34 cellular contexts compared by ENCODE assay signal in the genomic region with DNA sequence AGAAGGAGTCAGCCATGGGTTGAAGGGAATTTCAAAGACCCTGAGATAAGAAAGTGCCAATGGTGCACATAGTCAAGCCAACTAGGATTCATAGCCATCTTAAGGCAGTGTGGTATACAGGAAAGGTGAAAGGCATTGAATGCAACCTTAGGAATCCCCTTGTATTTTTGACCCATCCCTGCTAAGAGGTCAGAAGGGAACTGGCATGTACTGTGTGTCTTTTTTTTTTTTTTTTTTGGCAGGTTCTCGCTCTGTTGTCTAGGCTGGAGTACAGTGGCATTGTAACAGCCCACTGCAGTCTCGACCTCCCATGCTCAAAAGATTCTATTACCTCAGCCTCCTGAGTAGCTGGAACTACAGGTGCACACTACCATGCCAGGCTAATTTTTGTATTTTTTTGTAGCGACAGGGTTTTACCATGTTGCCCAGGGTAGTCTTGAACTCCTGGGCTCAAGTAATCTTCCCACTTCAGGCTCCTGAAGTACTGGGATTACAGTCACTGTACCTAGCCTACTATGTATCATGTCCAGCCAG. TPM values are rescaled to one million over a fixed set of nuclear protein-coding genes. Genes with fewer than 3 reads are reported as not detected.
"Had no signal": no experiment of that assay in that cellular context is flagged by ENCODE, and none has a peak within 500 bp of the region (broad histone marks: within the 10 kb centered on the region; RNA-seq: fewer than 3 reads in every experiment).

No MANE protein-coding gene starts in this region.

- H3K27ac Mint-ChIP-seq: activated CD4-positive, alpha-beta T cell treated with anti-CD3 and anti-CD28 coated beads for 36 hours; activated CD4-positive, alpha-beta T cell treated with anti-CD3 and anti-CD28 coated beads, Interleukin-2, amount 10 ng/mL, durations not matched to agents 7 days and 5 days; activated CD8-positive, alpha-beta T cell treated with anti-CD3 and anti-CD28 coated beads, Interleukin-2, amount 10 ng/mL, durations not matched to agents 7 days and 5 days; activated naive CD4-positive, alpha-beta T cell treated with anti-CD3 and anti-CD28 coated beads for 36 hours; activated T-cell treated with anti-CD3 and anti-CD28 coated beads, Interleukin-2, amount 50 U/mL, for 24 hours; activated T-helper 2 cell treated with anti-CD3 and anti-CD28 coated beads, Interferon-gamma antibody, Interleukin-2, Interleukin-4, amounts not matched to agents 10 μg/mL and 5 μg/mL and 100 μg/mL, durations not matched to agents 14 hours and 24 hours and 36 hours; T-helper 1 cell treated with Interleukin-12 subunit alpha and Interleukin-12 subunit beta and Interleukin-4 antibody, amounts not matched to agents 30 μg/mL and 1 μg/mL, for 36 hours; T-helper 2 cell treated with Interferon-gamma antibody and Interleukin-4, amounts not matched to agents 5 μg/mL and 100 μg/mL, for 36 hours; WTC11 had no signal

- H3K27me3 Mint-ChIP-seq: activated CD4-positive, alpha-beta T cell treated with anti-CD3 and anti-CD28 coated beads for 36 hours; activated CD4-positive, alpha-beta T cell treated with anti-CD3 and anti-CD28 coated beads, Interleukin-2, amount 10 ng/mL, durations not matched to agents 7 days and 5 days had no signal

- H3K36me3 Mint-ChIP-seq: activated naive CD4-positive, alpha-beta T cell treated with anti-CD3 and anti-CD28 coated beads, Interleukin-2, amount 50 U/mL, for 72 hours; WTC11 had no signal

- ATAC-seq: activated CD4-positive, alpha-beta T cell treated with anti-CD3 and anti-CD28 coated beads for 36 hours; activated CD4-positive, CD25-positive, alpha-beta regulatory T cell treated with anti-CD3 and anti-CD28 coated beads, Interleukin-2, amount 50 U/mL, for 24 hours; activated CD8-positive, alpha-beta T cell treated with anti-CD3 and anti-CD28 coated beads, Interleukin-2, amount 10 ng/mL, durations not matched to agents 7 days and 5 days; activated naive CD4-positive, alpha-beta T cell treated with anti-CD3 and anti-CD28 coated beads, Interleukin-2, amount 50 U/mL, for 72 hours; PC-3; WTC11 had no signal

- H3K4me3 ChIP-seq: Peyer's patch, SJSA1 had no signal

- H3K9me3 ChIP-seq: Peyer's patch, SJSA1, SK-N-SH had no signal

- H3K27ac ChIP-seq: brain microvascular endothelial cell, Peyer's patch, SJSA1 had no signal

- DNase-seq: activated CD4-positive, alpha-beta T cell treated with anti-CD3 and anti-CD28 coated beads for 36 hours; activated CD4-positive, alpha-beta T cell treated with anti-CD3 and anti-CD28 coated beads, Interleukin-2, amount 10 ng/mL, durations not matched to agents 7 days and 5 days; activated CD4-positive, alpha-beta T cell treated with anti-CD3 and anti-CD28 coated beads, Interleukin-2, amount 50 U/mL, for 48 hours; activated CD8-positive, alpha-beta T cell treated with anti-CD3 and anti-CD28 coated beads, Interleukin-2, amount 10 ng/mL, durations not matched to agents 7 days and 5 days; activated gamma-delta T cell treated with Interleukin-2 at 50 U/mL for 16 hours; activated naive CD4-positive, alpha-beta T cell treated with anti-CD3 and anti-CD28 coated beads for 36 hours; activated T-cell treated with anti-CD3 and anti-CD28 coated beads, Interleukin-2, amount 50 U/mL, for 24 hours; anterior cingulate cortex; brain microvascular endothelial cell; central memory CD4-positive, alpha-beta T cell; NCI-H1048; NCI-H1105 treated with DMSO at 0.1 percent for 48 hours; NCI-H1436; NCI-H1694; NCI-H1930; NCI-H2081 treated with DMSO at 0.1 percent for 48 hours; NCI-H226; NCI-H446 treated with DMSO at 0.1 percent for 48 hours; NCI-H524; NCI-H69; NCI-H82; PC-3; Peyer's patch; RPMI8226; SHP77 treated with DMSO at 0.1 percent for 48 hours; SK-N-SH had no signal

- H3K4me1 ChIP-seq: Peyer's patch, SJSA1 had no signal

- H3K27me3 ChIP-seq: brain microvascular endothelial cell, Peyer's patch, SJSA1 had no signal

- H3K4me3 Mint-ChIP-seq: activated CD4-positive, alpha-beta T cell treated with anti-CD3 and anti-CD28 coated beads for 36 hours; activated CD4-positive, alpha-beta T cell treated with anti-CD3 and anti-CD28 coated beads, Interleukin-2, amount 10 ng/mL, durations not matched to agents 7 days and 5 days; activated CD8-positive, alpha-beta T cell treated with anti-CD3 and anti-CD28 coated beads, Interleukin-2, amount 10 ng/mL, durations not matched to agents 7 days and 5 days; activated naive CD4-positive, alpha-beta T cell treated with anti-CD3 and anti-CD28 coated beads for 36 hours; activated T-cell treated with anti-CD3 and anti-CD28 coated beads, Interleukin-2, amount 50 U/mL, for 24 hours; T-helper 1 cell treated with Interleukin-12 subunit alpha and Interleukin-12 subunit beta and Interleukin-4 antibody, amounts not matched to agents 30 μg/mL and 1 μg/mL, for 36 hours; T-helper 2 cell treated with Interferon-gamma antibody and Interleukin-4, amounts not matched to agents 5 μg/mL and 100 μg/mL, for 36 hours; WTC11 had no signal

- H3K36me3 ChIP-seq: brain microvascular endothelial cell, Peyer's patch, SJSA1 had no signal

- H3K9me3 Mint-ChIP-seq: activated naive CD4-positive, alpha-beta T cell treated with anti-CD3 and anti-CD28 coated beads for 36 hours; activated T-cell treated with anti-CD3 and anti-CD28 coated beads, Interleukin-2, amount 50 U/mL, for 24 hours; activated T-helper 2 cell treated with anti-CD3 and anti-CD28 coated beads, Interferon-gamma antibody, Interleukin-2, Interleukin-4, amounts not matched to agents 10 μg/mL and 5 μg/mL and 100 μg/mL, durations not matched to agents 14 hours and 24 hours and 36 hours; T-helper 1 cell treated with Interleukin-12 subunit alpha and Interleukin-12 subunit beta and Interleukin-4 antibody, amounts not matched to agents 30 μg/mL and 1 μg/mL, for 36 hours; T-helper 2 cell treated with Interferon-gamma antibody and Interleukin-4, amounts not matched to agents 5 μg/mL and 100 μg/mL, for 36 hours; WTC11 had no signal

RNA-seq across cellular contexts. Expression of a gene that starts 40.8 kb away (rescaled TPM):
- total RNA-seq: activated CD4-positive, alpha-beta T cell treated with anti-CD3 and anti-CD28 coated beads, Interleukin-2, amount 10 ng/mL, durations not matched to agents 7 days and 5 days; activated CD8-positive, alpha-beta T cell treated with anti-CD3 and anti-CD28 coated beads, Interleukin-2, amount 10 ng/mL, durations not matched to agents 7 days and 5 days; activated naive CD4-positive, alpha-beta T cell treated with anti-CD3 and anti-CD28 coated beads for 36 hours; activated T-helper 2 cell treated with anti-CD3 and anti-CD28 coated beads, Interferon-gamma antibody, Interleukin-2, Interleukin-4, amounts not matched to agents 10 μg/mL and 5 μg/mL and 100 μg/mL, durations not matched to agents 14 hours and 24 hours and 36 hours; MCF 10A; PC-3; SJSA1 had no signal
- polyA plus RNA-seq: SK-N-SH had no signal
